In genomic region chr22:26592368-26593015, GRCh38 we compare ENCODE assay signal across 1 cellular context.
A peak's percentile ranks its signal among the peaks of the same experiment; 100 is the strongest.
TF ChIP-seq lines count a peak whose summit lies in the region.

No MANE protein-coding gene starts in this region.

TF ChIP-seq in HepG2, 621 proteins besides CTCF, POLR2A, EP300 and RAD21:
- TF ChIP-seq ZNF512B (CRISPR knock-in tag; IDR thresholded peaks at IDR 0.05; ENCODE audit: borderline replicate concordance) (no peak), ZKSCAN5 (CRISPR knock-in tag; IDR thresholded peaks at IDR 0.05) (0 out of 2 replicates have a peak, but pooled peaks have one; percentile 52), SRSF4 (IDR thresholded peaks at IDR 0.05; ENCODE audit: low read depth, low read length, poor library complexity, severe bottlenecking) (no peak), CCDC6 (CRISPR knock-in tag; IDR thresholded peaks at IDR 0.05) (no peak)
